Comparison of ENCODE assay signal across 17 cellular contexts in the genomic region with DNA sequence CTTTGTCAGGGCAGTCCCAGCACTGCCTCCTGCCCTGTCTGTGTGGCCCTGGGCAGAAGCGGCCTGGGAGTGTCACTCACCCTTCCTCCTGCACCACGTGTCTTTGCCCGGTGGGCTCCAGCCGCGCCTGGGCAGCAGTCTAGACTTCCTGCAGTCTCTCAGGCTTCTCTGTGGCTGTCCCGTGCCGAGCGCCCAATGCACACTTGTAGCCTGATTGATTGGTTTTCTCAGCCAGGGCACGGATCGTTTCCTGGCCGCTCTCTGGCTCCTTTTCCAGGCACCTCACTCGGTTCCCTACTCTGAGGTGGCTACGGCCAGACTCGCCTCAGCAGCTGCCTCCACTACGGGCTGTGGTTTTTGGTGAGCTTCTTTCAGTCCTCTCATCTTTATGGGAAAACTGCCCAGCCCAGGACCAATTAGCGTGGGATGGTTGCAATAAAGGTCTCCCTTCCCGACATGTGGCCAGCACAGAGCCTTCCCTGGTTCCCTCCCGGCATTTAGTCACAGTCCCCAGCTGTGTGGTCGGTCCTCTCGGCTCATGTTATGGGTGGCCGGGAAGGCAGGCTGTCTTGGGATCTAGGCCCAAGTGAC.
DNase-seq lines count a peak whose midpoint lies in the region; TF ChIP-seq lines count a peak whose summit lies in the region.
"Had no signal": no experiment of that assay in that cellular context is flagged by ENCODE, and none has a peak within 500 bp of the region (broad histone marks: within the 10 kb centered on the region; RNA-seq: fewer than 3 reads in every experiment).

No MANE protein-coding gene starts in this region.

- no peaks in the 10 kb centered on the region for H3K9me3 Mint-ChIP-seq in mesothelial cell of epicardium
- H3K9me3 Mint-ChIP-seq: CD4-positive, alpha-beta memory T cell; IgD-negative memory B cell had no signal

- H3K27ac ChIP-seq in OCI-LY1 (ENCODE audit: low read depth, low read length, poor library complexity, severe bottlenecking) (peak overlapping the region; percentile 94), sigmoid colon (peak overlapping the region in 3 of 4 donors; percentile 81 to 86 (median 84)), hepatocyte (no peak overlapping the region)
- H3K27ac ChIP-seq: BLaER1 treated with 17β-estradiol and CSF1 and Interleukin-3, amounts not matched to agents 10 nM and 100 nM had no signal

- H3K27me3 ChIP-seq in OCI-LY1 (ENCODE audit: insufficient read depth, low read length) (no peaks in the 10 kb centered on the region), sigmoid colon (no peaks in the 10 kb centered on the region), hepatocyte (no peaks in the 10 kb centered on the region)
- H3K27me3 ChIP-seq: BLaER1 treated with 17β-estradiol and CSF1 and Interleukin-3, amounts not matched to agents 10 nM and 100 nM had no signal

- DNase-seq in EH (ENCODE audit: low read depth) (peak; percentile 83), fibroblast of mammary gland (ENCODE audit: low read depth) (peak; percentile 66), sigmoid colon (peak; percentile 58), hepatocyte (ENCODE audit: low spot score) (no peak), mesothelial cell of epicardium (ENCODE audit: low spot score in 2 of 2, unreplicated experiment in 2 of 2) (no peak), NCI-H510A (lab: John Stamatoyannopoulos, UW) (no peak)
- DNase-seq: CD4-positive, alpha-beta memory T cell; GF-D8; MV-4-11; NCI-H1694; NCI-H2081 treated with DMSO at 0.1 percent for 48 hours; NCI-H2171 treated with DMSO at 0.1 percent for 48 hours; NCI-H526; T-helper 1 cell had no signal

- TF ChIP-seq EP300 in sigmoid colon (IDR thresholded peaks at IDR 0.05) = no peak

- TF ChIP-seq CTCF in OCI-LY1 (IDR thresholded peaks at IDR 0.05; ENCODE audit: low read length) (no peak), fibroblast of mammary gland (conservative IDR thresholded peaks at IDR 0.05; ENCODE audit: control insufficient read depth, insufficient read depth, low read depth, low read length) (no peak), sigmoid colon (IDR thresholded peaks at IDR 0.05) (no peak), hepatocyte (IDR thresholded peaks at IDR 0.05; ENCODE audit: poor library complexity) (no peak), mesothelial cell of epicardium (IDR thresholded peaks at IDR 0.05; ENCODE audit: unreplicated experiment) (no peak)

- H3K9me3 ChIP-seq in OCI-LY1 (ENCODE audit: low read length) (no peaks in the 10 kb centered on the region), sigmoid colon (no peaks in the 10 kb centered on the region), hepatocyte (ENCODE audit: low read depth) (no peaks in the 10 kb centered on the region)
- H3K9me3 ChIP-seq: BLaER1 treated with 17β-estradiol and CSF1 and Interleukin-3, amounts not matched to agents 10 nM and 100 nM had no signal

- H3K79me2 ChIP-seq in OCI-LY1 (ENCODE audit: insufficient read depth, low read length) (peaks cover 25% of the 10 kb centered on the region), hepatocyte (no peaks in the 10 kb centered on the region)

- H3K36me3 ChIP-seq in OCI-LY1 (ENCODE audit: insufficient read depth, low read length) (peaks cover 30% of the 10 kb centered on the region), sigmoid colon (no peaks in the 10 kb centered on the region), hepatocyte (replicated peaks; ENCODE audit: insufficient read depth, low read depth) (no peaks in the 10 kb centered on the region)
- H3K36me3 ChIP-seq: BLaER1 treated with 17β-estradiol and CSF1 and Interleukin-3, amounts not matched to agents 10 nM and 100 nM had no signal

- H3K4me3 ChIP-seq in OCI-LY1 (ENCODE audit: low read depth, low read length, poor library complexity, severe bottlenecking) = no peak overlapping the region
- H3K4me3 ChIP-seq in fibroblast of mammary gland (ENCODE audit: control insufficient read depth, low read depth, low read length) = no peak overlapping the region
- no peak overlapping the region for H3K4me3 ChIP-seq in sigmoid colon
- H3K4me3 ChIP-seq in hepatocyte = no peak overlapping the region
- H3K4me3 ChIP-seq: BLaER1 treated with 17β-estradiol and CSF1 and Interleukin-3, amounts not matched to agents 10 nM and 100 nM had no signal

- no peak for TF ChIP-seq POLR2A in sigmoid colon (IDR thresholded peaks at IDR 0.05)

- peaks cover 64% of the 10 kb centered on the region for H3K4me1 ChIP-seq in OCI-LY1 (ENCODE audit: insufficient read depth, low read length, severe bottlenecking)
- H3K4me1 ChIP-seq in sigmoid colon = peaks cover 0 to 56% (median 37%) of the 10 kb centered on the region in 4 donors
- peaks cover 5% of the 10 kb centered on the region for H3K4me1 ChIP-seq in hepatocyte (ENCODE audit: insufficient read depth)

- intact Hi-C loops in sigmoid colon (cut with DNase I) = no loop called here

- peaks cover 15% of the 10 kb centered on the region for H3K4me1 Mint-ChIP-seq in mesothelial cell of epicardium

- no peak overlapping the region for H3K4me3 Mint-ChIP-seq in mesothelial cell of epicardium
- H3K4me3 Mint-ChIP-seq: CD4-positive, alpha-beta memory T cell had no signal

- H3K27me3 Mint-ChIP-seq in mesothelial cell of epicardium (ENCODE audit: low read depth) = no peaks in the 10 kb centered on the region

- no peak overlapping the region; the same call in 1 of the 2 replicates for H3K9ac ChIP-seq in OCI-LY1 (ENCODE audit: low read length)
- H3K9ac ChIP-seq: BLaER1 treated with 17β-estradiol and CSF1 and Interleukin-3, amounts not matched to agents 10 nM and 100 nM had no signal

- no peaks in the 10 kb centered on the region for H3F3A ChIP-seq in OCI-LY1 (ENCODE audit: insufficient read depth, low read length)

- WGBS in sigmoid colon, 2 donors = 94 to 95% methylated on average over 21 of the region's 21 CpGs
- 92% methylated on average over 21 of the region's 21 CpGs for WGBS in hepatocyte (ENCODE audit: low lambda C conversion rate, missing lambda C conversion rate)

- no peak overlapping the region for H3K27ac Mint-ChIP-seq in mesothelial cell of epicardium
- H3K27ac Mint-ChIP-seq: CD4-positive, alpha-beta memory T cell had no signal

- no peaks in the 10 kb centered on the region for H3K36me3 Mint-ChIP-seq in mesothelial cell of epicardium
- H3K36me3 Mint-ChIP-seq: CD4-positive, alpha-beta memory T cell had no signal

- H2AFZ ChIP-seq in OCI-LY1 (ENCODE audit: low read length) = no peak overlapping the region
- no peak overlapping the region for H2AFZ ChIP-seq in hepatocyte

- H3K4me2 ChIP-seq in OCI-LY1 (ENCODE audit: low read length) (no peak overlapping the region), hepatocyte (no peak overlapping the region)

- no peaks in the 10 kb centered on the region for H4K20me1 ChIP-seq in OCI-LY1 (ENCODE audit: insufficient read depth, low read length)
- no peaks in the 10 kb centered on the region for H4K20me1 ChIP-seq in hepatocyte (ENCODE audit: insufficient read depth, poor library complexity, severe bottlenecking)
- H4K20me1 ChIP-seq: BLaER1 treated with 17β-estradiol and CSF1 and Interleukin-3, amounts not matched to agents 10 nM and 100 nM had no signal

- H3K9me2 ChIP-seq in OCI-LY1 (ENCODE audit: low read depth, low read length) = no peaks in the 10 kb centered on the region
- no peaks in the 10 kb centered on the region for H3K9me2 ChIP-seq in hepatocyte (replicated peaks; ENCODE audit: insufficient read depth)

Comparison
In these comparisons a context has a peak if more than half of its experiments do, and no peak if none do; other contexts are left out.
1. DNase-seq: peak in EH (single experiment), fibroblast of mammary gland (single experiment) and sigmoid colon (single experiment); none in hepatocyte (single experiment), mesothelial cell of epicardium (0 of 2) and NCI-H510A (single experiment).